ENCODE assay signal across 14 cellular contexts in the genomic region with DNA sequence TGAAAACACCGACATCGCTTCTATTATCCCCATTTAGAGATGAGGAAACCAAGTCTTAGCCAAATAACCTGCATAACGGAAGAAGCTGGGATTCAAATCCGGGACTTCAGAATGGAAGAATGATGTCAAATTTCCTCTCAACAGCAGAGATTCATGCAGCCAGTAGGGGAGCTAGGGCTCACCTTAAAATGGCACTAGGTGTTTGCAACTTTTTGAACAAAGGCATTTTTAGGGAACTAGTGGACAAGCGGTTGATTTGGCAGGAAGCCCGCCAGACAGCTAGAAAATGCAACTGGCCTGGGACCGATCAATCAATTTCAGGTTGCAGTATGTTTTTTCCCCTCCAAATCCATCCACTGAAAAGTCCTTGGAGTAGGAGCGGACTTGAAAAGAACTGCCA.
DNase-seq lines count a peak whose midpoint lies in the region; ATAC-seq and TF ChIP-seq lines count a peak whose summit lies in the region.
"Had no signal": no experiment of that assay in that cellular context is flagged by ENCODE, and none has a peak within 500 bp of the region (broad histone marks: within the 10 kb centered on the region; RNA-seq: fewer than 3 reads in every experiment).

No MANE protein-coding gene starts in this region.

- no peak overlapping the region for H3K23ac ChIP-seq in mesendoderm (ENCODE audit: low read length)

- DNase-seq in GM06990 (ENCODE audit: extremely low read depth, insufficient read length) (no peak), cardiac fibroblast (ENCODE audit: low read depth in 2 of 2) (no peak), mesendoderm (peak; percentile 5), G401 (ENCODE audit: low spot score) (no peak), tibial artery (no peak)
- no peak for DNase-seq in stimulated activated CD4-positive, alpha-beta T cell treated with anti-CD3 and anti-CD28 coated beads, Interleukin-4, amount 100 ng/mL, for 1 hour
- DNase-seq: activated CD4-positive, alpha-beta T cell treated with anti-CD3 and anti-CD28 coated beads, Interleukin-2, amount 50 U/mL, for 4 hours; NCI-H1417; NCI-H446 treated with DMSO at 0.1 percent for 48 hours; T-helper 9 cell had no signal

- WGBS in mesendoderm (ENCODE audit: extremely low coverage, insufficient coverage, low lambda C conversion rate): no CpG with 5 or more reads among the region's 8 CpGs

- H2BK120ac ChIP-seq in mesendoderm (ENCODE audit: low read depth, low read length): no peak overlapping the region

- H3K79me1 ChIP-seq in mesendoderm (ENCODE audit: low read length): no peaks in the 10 kb centered on the region

- H3K4me3 ChIP-seq in GM06990 (replicated peaks; ENCODE audit: low read depth, low read length) (no peak overlapping the region), KMS-11 (IDR thresholded peaks at IDR 0.05; ENCODE audit: insufficient read depth, low read depth, low read length) (no peak overlapping the region), cardiac fibroblast (replicated peaks in 1 of 2; ENCODE audit: low read depth in 2 of 2, low read length in 2 of 2) (no peak overlapping the region), mesendoderm (ENCODE audit: low read length) (no peak overlapping the region), tibial artery (no peak overlapping the region)
- H3K4me3 ChIP-seq: ascending aorta, hepatocyte had no signal

- no peak overlapping the region for H2AFZ ChIP-seq in KMS-11 (ENCODE audit: low read depth)
- H2AFZ ChIP-seq: hepatocyte had no signal

- H3K27ac ChIP-seq in KMS-11 (no peak overlapping the region), mesendoderm (ENCODE audit: low read depth, low read length) (no peak overlapping the region), tibial artery (no peak overlapping the region)
- H3K27ac ChIP-seq: ascending aorta, hepatocyte had no signal

- H4K8ac ChIP-seq in mesendoderm (ENCODE audit: low read depth, low read length): no peak overlapping the region

- H2BK15ac ChIP-seq in mesendoderm (replicated peaks; ENCODE audit: low read depth): no peak overlapping the region

- H3K9ac ChIP-seq in KMS-11 (no peak overlapping the region), mesendoderm (ENCODE audit: low read length) (no peak overlapping the region)

- H2BK5ac ChIP-seq in mesendoderm (ENCODE audit: low read length): no peak overlapping the region

- no peak overlapping the region for H3K4ac ChIP-seq in mesendoderm (ENCODE audit: low read depth, low read length)

- no peaks in the 10 kb centered on the region; the same call in 1 of the 2 replicates for H3K27me3 ChIP-seq in GM06990 (replicated peaks; ENCODE audit: control insufficient read depth, insufficient read depth, low read length)
- H3K27me3 ChIP-seq in KMS-11 (ENCODE audit: insufficient read depth, low read depth): no peaks in the 10 kb centered on the region
- no peaks in the 10 kb centered on the region for H3K27me3 ChIP-seq in mesendoderm (ENCODE audit: insufficient read depth, low read length, poor library complexity)
- H3K27me3 ChIP-seq in tibial artery: no peaks in the 10 kb centered on the region
- H3K27me3 ChIP-seq: ascending aorta, hepatocyte had no signal

- no peak overlapping the region for H3K4me2 ChIP-seq in KMS-11
- no peak overlapping the region for H3K4me2 ChIP-seq in mesendoderm (ENCODE audit: low read length)
- H3K4me2 ChIP-seq: hepatocyte had no signal

- ATAC-seq in activated CD4-positive, CD25-positive, alpha-beta regulatory T cell treated with anti-CD3 and anti-CD28 coated beads, Interleukin-2, amount 50 U/mL, for 24 hours: no peak

- no peak overlapping the region for H2AK5ac ChIP-seq in mesendoderm (ENCODE audit: low read length)

- in situ Hi-C loops in G401 (cut with HindIII; ENCODE audit: low sequenced_read_pairs): no loop called here

- intact Hi-C loops in tibial artery (cut with DNase I; ENCODE audit: low total_unique reads): no loop called here

- H4K20me1 ChIP-seq in KMS-11 (ENCODE audit: insufficient read depth): no peaks in the 10 kb centered on the region

- peak; percentile 33 for TF ChIP-seq CTCF in GM06990 (IDR thresholded peaks at IDR 0.05; ENCODE audit: insufficient read depth, low read length, poor library complexity, severe bottlenecking)
- TF ChIP-seq CTCF in KMS-11 (conservative IDR thresholded peaks at IDR 0.05; ENCODE audit: low read depth, low read length): peak; percentile 30; the same call in 1 of the 2 replicates
- TF ChIP-seq CTCF in cardiac fibroblast (IDR thresholded peaks at IDR 0.05; ENCODE audit: low read depth, low read length): peak; percentile 43
- TF ChIP-seq CTCF in tibial artery (IDR thresholded peaks at IDR 0.05): no peak

- H3K4me1 ChIP-seq in KMS-11 (ENCODE audit: low read depth, poor library complexity, severe bottlenecking) (peaks cover 14% of the 10 kb centered on the region), mesendoderm (ENCODE audit: control insufficient read depth, low read depth, low read length) (no peaks in the 10 kb centered on the region), tibial artery (peaks cover 0 to 23% (median 14%) of the 10 kb centered on the region in 4 donors)

- no peak overlapping the region for H3K56ac ChIP-seq in mesendoderm (ENCODE audit: low read length)

- no peaks in the 10 kb centered on the region for H3K79me2 ChIP-seq in KMS-11 (ENCODE audit: insufficient read depth, low read depth)
- no peaks in the 10 kb centered on the region for H3K79me2 ChIP-seq in mesendoderm (ENCODE audit: control insufficient read depth, insufficient read depth, low read length)
- H3K79me2 ChIP-seq: hepatocyte had no signal

- no peak overlapping the region for H4K5ac ChIP-seq in mesendoderm (ENCODE audit: low read length)

- H3K36me3 ChIP-seq in GM06990 (ENCODE audit: control insufficient read depth, insufficient read depth, low read length) (no peaks in the 10 kb centered on the region), KMS-11 (ENCODE audit: insufficient read depth) (no peaks in the 10 kb centered on the region), mesendoderm (ENCODE audit: control insufficient read depth, insufficient read depth, low read length) (no peaks in the 10 kb centered on the region), tibial artery (no peaks in the 10 kb centered on the region)
- H3K36me3 ChIP-seq: ascending aorta had no signal

- no peaks in the 10 kb centered on the region for H3K9me3 ChIP-seq in tibial artery
- H3K9me3 ChIP-seq: ascending aorta had no signal

- no peak overlapping the region for H3K18ac ChIP-seq in mesendoderm (ENCODE audit: low read length)

Comparison
In these comparisons a context has a peak if more than half of its experiments do, and no peak if none do; other contexts are left out.
1. CTCF ChIP-seq: peak in GM06990 (single experiment), KMS-11 (single experiment) and cardiac fibroblast (single experiment); none in tibial artery (0 of 2).